In genomic region chr2:149184994-149185393, GRCh38 we compare ENCODE assay signal across 28 cellular contexts.
DNase-seq lines count a peak whose midpoint lies in the region; ATAC-seq lines count a peak whose summit lies in the region.
"Had no signal": no experiment of that assay in that cellular context is flagged by ENCODE, and none has a peak within 500 bp of the region (broad histone marks: within the 10 kb centered on the region; RNA-seq: fewer than 3 reads in every experiment).

No MANE protein-coding gene starts in this region.

- H3K9me3 Mint-ChIP-seq in naive thymus-derived CD4-positive, alpha-beta T cell: no peaks in the 10 kb centered on the region
- H3K9me3 Mint-ChIP-seq: activated naive CD4-positive, alpha-beta T cell treated with anti-CD3 and anti-CD28 coated beads for 36 hours; natural killer cell treated with Interleukin-12 subunit alpha and Interleukin-12 subunit beta and Interleukin-15 and Interleukin-18, amount 100 ng/mL, for 72 hours; stimulated activated effector memory CD8-positive, alpha-beta T cell treated with anti-CD3 and anti-CD28 coated beads, Interleukin-12 subunit alpha, Interleukin-12 subunit beta, amount 100 ng/mL, for 72 hours had no signal

- no peak for ATAC-seq in naive thymus-derived CD4-positive, alpha-beta T cell
- ATAC-seq: body of pancreas; GM12878; mucosa of descending colon; natural killer cell treated with Interleukin-12 subunit alpha and Interleukin-12 subunit beta and Interleukin-15 and Interleukin-18, amount 100 ng/mL, for 72 hours; stimulated activated effector memory CD8-positive, alpha-beta T cell treated with anti-CD3 and anti-CD28 coated beads, Interleukin-12 subunit alpha, Interleukin-12 subunit beta, amount 100 ng/mL, for 72 hours; T-helper 17 cell had no signal

- no peaks in the 10 kb centered on the region for H3K4me1 ChIP-seq in naive thymus-derived CD4-positive, alpha-beta T cell (ENCODE audit: control insufficient read depth in 2 of 2, insufficient read depth in 2 of 2, low read length in 2 of 2)
- H3K4me1 ChIP-seq: body of pancreas, Caco-2, transverse colon had no signal

- no peak overlapping the region for H3K4me3 ChIP-seq in naive thymus-derived CD4-positive, alpha-beta T cell (ENCODE audit: low read length)
- H3K4me3 ChIP-seq: body of pancreas, GM12878, lung, mucosa of descending colon, SK-N-MC, transverse colon had no signal

- POLR2A ChIA-PET in naive thymus-derived CD4-positive, alpha-beta T cell (lab: Charles Lee): no interaction called here

- H3K4me1 Mint-ChIP-seq in naive thymus-derived CD4-positive, alpha-beta T cell: no peaks in the 10 kb centered on the region
- H3K4me1 Mint-ChIP-seq: stimulated activated effector memory CD8-positive, alpha-beta T cell treated with anti-CD3 and anti-CD28 coated beads, Interleukin-12 subunit alpha, Interleukin-12 subunit beta, amount 100 ng/mL, for 72 hours; T-helper 17 cell had no signal

- H3K27me3 Mint-ChIP-seq in naive thymus-derived CD4-positive, alpha-beta T cell: peaks cover 0 to 5% (median 0%) of the 10 kb centered on the region in 5 donors
- H3K27me3 Mint-ChIP-seq: natural killer cell treated with Interleukin-12 subunit alpha and Interleukin-12 subunit beta and Interleukin-15 and Interleukin-18, amount 100 ng/mL, for 72 hours had no signal

- intact Hi-C loops in naive thymus-derived CD4-positive, alpha-beta T cell (cut with micrococcal nuclease): no loop called here

- H3K4me3 Mint-ChIP-seq in naive thymus-derived CD4-positive, alpha-beta T cell: no peak overlapping the region
- H3K4me3 Mint-ChIP-seq: activated naive CD4-positive, alpha-beta T cell treated with anti-CD3 and anti-CD28 coated beads for 36 hours; natural killer cell treated with Interleukin-12 subunit alpha and Interleukin-12 subunit beta and Interleukin-15 and Interleukin-18, amount 100 ng/mL, for 72 hours; stimulated activated effector memory CD8-positive, alpha-beta T cell treated with anti-CD3 and anti-CD28 coated beads, Interleukin-12 subunit alpha, Interleukin-12 subunit beta, amount 100 ng/mL, for 72 hours; T-helper 17 cell had no signal

- no peak overlapping the region for H3K27ac Mint-ChIP-seq in naive thymus-derived CD4-positive, alpha-beta T cell
- H3K27ac Mint-ChIP-seq: activated naive CD4-positive, alpha-beta T cell treated with anti-CD3 and anti-CD28 coated beads for 36 hours; natural killer cell treated with Interleukin-12 subunit alpha and Interleukin-12 subunit beta and Interleukin-15 and Interleukin-18, amount 100 ng/mL, for 72 hours; stimulated activated effector memory CD8-positive, alpha-beta T cell treated with anti-CD3 and anti-CD28 coated beads, Interleukin-12 subunit alpha, Interleukin-12 subunit beta, amount 100 ng/mL, for 72 hours; T-helper 17 cell had no signal

- DNase-seq in DMS 273 (lab: John Stamatoyannopoulos, UW; ENCODE audit: unreplicated experiment) (peak; percentile 33), DMS 273 treated with DMSO at 0.1 percent for 48 hours (lab: John Stamatoyannopoulos, UW) (no peak), D341Med (ENCODE audit: low spot score) (peak; percentile 38), NCI-H2227 treated with DMSO at 0.1 percent for 48 hours (lab: John Stamatoyannopoulos, UW) (peak; percentile 22), cerebellum (ENCODE audit: low spot score) (peak; percentile 30), globus pallidus (ENCODE audit: low spot score) (no peak)
- no peak for DNase-seq in activated CD4-positive, alpha-beta T cell treated with anti-CD3 and anti-CD28 coated beads for 4 hours
- DNase-seq in naive thymus-derived CD4-positive, alpha-beta T cell: no peak
- DNase-seq: activated CD4-positive, alpha-beta T cell treated with anti-CD3 and anti-CD28 coated beads, Interleukin-2, amount 50 U/mL, for 48 hours; activated naive CD4-positive, alpha-beta T cell treated with anti-CD3 and anti-CD28 coated beads for 36 hours; Caco-2; EL; NCI-H1092 treated with DMSO at 0.1 percent for 48 hours; NCI-H1694 treated with DMSO at 0.1 percent for 48 hours; NCI-H226; NK-92 treated with Interleukin-12 subunit alpha and Interleukin-12 subunit beta, amount 100 ng/mL, for 24 hours; occipital lobe; stimulated activated CD4-positive, alpha-beta T cell treated with anti-CD3 and anti-CD28 coated beads, Interleukin-15, amount 100 ng/mL, for 24 hours; T-helper 17 cell; transverse colon had no signal

- CTCF ChIA-PET in naive thymus-derived CD4-positive, alpha-beta T cell (lab: Charles Lee): no interaction called here

- H3K36me3 ChIP-seq in naive thymus-derived CD4-positive, alpha-beta T cell (ENCODE audit: control insufficient read depth in 2 of 3, insufficient read depth in 3 of 3, low read length in 3 of 3): no peaks in the 10 kb centered on the region
- H3K36me3 ChIP-seq: transverse colon had no signal

- H3K27me3 ChIP-seq in naive thymus-derived CD4-positive, alpha-beta T cell (ENCODE audit: control insufficient read depth in 2 of 2, insufficient read depth in 2 of 2, low read length in 2 of 2): no peaks in the 10 kb centered on the region
- H3K27me3 ChIP-seq: body of pancreas, transverse colon had no signal

- no peaks in the 10 kb centered on the region for H3K36me3 Mint-ChIP-seq in naive thymus-derived CD4-positive, alpha-beta T cell
- H3K36me3 Mint-ChIP-seq: natural killer cell treated with Interleukin-12 subunit alpha and Interleukin-12 subunit beta and Interleukin-15 and Interleukin-18, amount 100 ng/mL, for 72 hours; stimulated activated effector memory CD8-positive, alpha-beta T cell treated with anti-CD3 and anti-CD28 coated beads, Interleukin-12 subunit alpha, Interleukin-12 subunit beta, amount 100 ng/mL, for 72 hours had no signal

- H3K9me3 ChIP-seq in naive thymus-derived CD4-positive, alpha-beta T cell (ENCODE audit: control insufficient read depth in 2 of 3, low read length in 3 of 3): no peaks in the 10 kb centered on the region
- H3K9me3 ChIP-seq: body of pancreas, Caco-2, mucosa of descending colon, transverse colon had no signal

- H3K27ac ChIP-seq in naive thymus-derived CD4-positive, alpha-beta T cell (ENCODE audit: low read depth, low read length): no peak overlapping the region
- H3K27ac ChIP-seq: 22Rv1, body of pancreas, SK-N-MC, transverse colon had no signal

Comparison
In these comparisons a context has a peak if more than half of its experiments do, and no peak if none do; other contexts are left out.
1. DNase-seq: peak in DMS 273 (single experiment), D341Med (single experiment), NCI-H2227 treated with DMSO at 0.1 percent for 48 hours (single experiment) and cerebellum (single experiment); none in DMS 273 treated with DMSO at 0.1 percent for 48 hours (single experiment), activated CD4-positive, alpha-beta T cell treated with anti-CD3 and anti-CD28 coated beads for 4 hours (0 of 2), globus pallidus (single experiment) and naive thymus-derived CD4-positive, alpha-beta T cell (0 of 9).